ENCODE assay signal across 13 cellular contexts in genomic region chr22:43500792-43501785, GRCh38.
A peak's percentile ranks its signal among the peaks of the same experiment; 100 is the strongest.
DNase-seq lines count a peak whose midpoint lies in the region; ATAC-seq, FAIRE-seq and TF ChIP-seq lines count a peak whose summit lies in the region.
"Had no signal": no experiment of that assay in that cellular context is flagged by ENCODE, and none has a peak within 500 bp of the region (broad histone marks: within the 10 kb centered on the region; RNA-seq: fewer than 3 reads in every experiment).

No MANE protein-coding gene starts in this region.

- H3K27ac ChIP-seq in WERI-Rb-1 (peak overlapping the region; percentile 61), HepG2 (ENCODE audit: extremely low read length, insufficient read depth, low read length) (no peak overlapping the region)
- H3K27ac ChIP-seq: A549, C4-2B had no signal

- POLR2A ChIA-PET in HepG2 (lab: Yijun Ruan, JAX), result no interaction called here

- BruUV-seq in HepG2 (replicated peaks; lab: Mats Ljungman, UMichigan), result no TSS peak

- intact Hi-C loops in HepG2 (cut with micrococcal nuclease; ENCODE audit: unreplicated experiment), result no loop called here

- TF ChIP-seq POLR2A in HepG2 (IDR thresholded peaks at IDR 0.05; ENCODE audit: insufficient read depth in 1 of 2, low read depth in 2 of 2, low read length in 2 of 2), result no peak

- H3K4me1 Mint-ChIP-seq in chondrocyte (ENCODE audit: low read depth) (no peaks in the 10 kb centered on the region), T-helper 17 cell (no peaks in the 10 kb centered on the region)
- H3K4me1 Mint-ChIP-seq: CD4-positive, alpha-beta memory T cell had no signal

- H3K27me3 Mint-ChIP-seq in chondrocyte (ENCODE audit: low read depth) (peaks cover 2% of the 10 kb centered on the region), T-helper 17 cell (no peaks in the 10 kb centered on the region)
- H3K27me3 Mint-ChIP-seq: CD4-positive, alpha-beta memory T cell had no signal

- no peaks in the 10 kb centered on the region for H3K36me3 Mint-ChIP-seq in chondrocyte (ENCODE audit: low read depth)
- H3K36me3 Mint-ChIP-seq in T-helper 17 cell (ENCODE audit: low read depth), result no peaks in the 10 kb centered on the region
- H3K36me3 Mint-ChIP-seq: CD4-positive, alpha-beta memory T cell had no signal

- DNase-seq in WERI-Rb-1 (no peak), chondrocyte (ENCODE audit: low spot score) (peak; percentile 81), HepG2 (ENCODE audit: low spot score) (no peak), T-helper 17 cell (no peak)
- DNase-seq in stimulated activated CD4-positive, alpha-beta T cell treated with anti-CD3 and anti-CD28 coated beads, Interleukin-2, amount 100 ng/mL, for 48 hours, result no peak
- DNase-seq: BE2C; CD4-positive, alpha-beta memory T cell; IMR-90 had no signal

- in situ Hi-C loops in HepG2 (cut with HindIII; ENCODE audit: extremely low pct_ligation_motif_present, low pct_unique_long_range_greater_than_20kb), result no loop called here

- H3K9me3 ChIP-seq in WERI-Rb-1 (ENCODE audit: severe bottlenecking), result no peaks in the 10 kb centered on the region
- H3K9me3 ChIP-seq in HepG2 (ENCODE audit: low read length), result no peaks in the 10 kb centered on the region
- no peaks in the 10 kb centered on the region for H3K9me3 ChIP-seq in T-helper 17 cell (ENCODE audit: control insufficient read depth, low read length, poor library complexity, severe bottlenecking)
- H3K9me3 ChIP-seq: A549, BE2C had no signal

- H3K4me1 ChIP-seq in HepG2 (ENCODE audit: insufficient read depth, low read length), result no peaks in the 10 kb centered on the region
- H3K4me1 ChIP-seq: A549, BE2C had no signal

- H4K20me1 ChIP-seq in HepG2 (ENCODE audit: insufficient read depth, low read length), result no peaks in the 10 kb centered on the region

- H3K4me3 ChIP-seq in WERI-Rb-1 (ENCODE audit: low read depth, low read length) (no peak overlapping the region), HepG2 (replicated peaks in 1 of 3; ENCODE audit: insufficient read depth in 1 of 3, low read depth in 2 of 3, low read length in 3 of 3) (no peak overlapping the region)
- H3K4me3 ChIP-seq: A549 had no signal

- TF ChIP-seq EP300 in HepG2 (IDR thresholded peaks at IDR 0.05; ENCODE audit: low read depth in 2 of 2, low read length in 2 of 2), result no peak
- no peak for TF ChIP-seq EP300 in HepG2 (CRISPR knock-in tag; IDR thresholded peaks at IDR 0.05; ENCODE audit: borderline replicate concordance)

- no peaks in the 10 kb centered on the region for H3K9me3 Mint-ChIP-seq in chondrocyte (ENCODE audit: low read depth)
- H3K9me3 Mint-ChIP-seq: CD4-positive, alpha-beta memory T cell had no signal

- WGBS in HepG2 (ENCODE audit: low lambda C conversion rate), result 45% methylated on average over 18 of the region's 22 CpGs

- no peak for TF ChIP-seq CTCF in WERI-Rb-1 (IDR thresholded peaks at IDR 0.05; ENCODE audit: low read depth, low read length)
- no peak for TF ChIP-seq CTCF in chondrocyte (IDR thresholded peaks at IDR 0.05)
- no peak for TF ChIP-seq CTCF in HepG2 (CRISPR knock-in tag; IDR thresholded peaks at IDR 0.05)

- TF ChIP-seq RAD21 in HepG2 (CRISPR knock-in tag; IDR thresholded peaks at IDR 0.05), result no peak

- H3K27me3 ChIP-seq in WERI-Rb-1 (ENCODE audit: insufficient read depth, low read depth, severe bottlenecking) (no peaks in the 10 kb centered on the region), HepG2 (ENCODE audit: control insufficient read depth in 1 of 2, insufficient read depth in 2 of 2, low read length in 2 of 2) (no peaks in the 10 kb centered on the region)
- H3K27me3 ChIP-seq: BE2C had no signal

- no peak overlapping the region for H2AFZ ChIP-seq in HepG2 (ENCODE audit: low read length)

- FAIRE-seq in HepG2 (lab: Jason Lieb, UNC), result no peak
- FAIRE-seq: A549, H54 had no signal

- H3K4me3 Mint-ChIP-seq in chondrocyte (ENCODE audit: unreplicated experiment) (no peak overlapping the region), T-helper 17 cell (no peak overlapping the region)
- H3K4me3 Mint-ChIP-seq: CD4-positive, alpha-beta memory T cell had no signal

- H3K4me2 ChIP-seq in HepG2 (ENCODE audit: low read depth, low read length), result no peak overlapping the region
- H3K4me2 ChIP-seq: A549 had no signal

- H3K9ac ChIP-seq in HepG2 (ENCODE audit: insufficient read depth, low read depth, low read length), result no peak overlapping the region

- H3K27ac Mint-ChIP-seq in chondrocyte (ENCODE audit: unreplicated experiment) (no peak overlapping the region), T-helper 17 cell (no peak overlapping the region)
- H3K27ac Mint-ChIP-seq: CD4-positive, alpha-beta memory T cell had no signal

- CTCF ChIA-PET in HepG2 (lab: Yijun Ruan, JAX; ENCODE audit: low intra/inter-chr PET ratio, low total read pairs), result no interaction called here

- no peaks in the 10 kb centered on the region for H3K79me2 ChIP-seq in HepG2 (ENCODE audit: insufficient read depth, low read length)

- H3K36me3 ChIP-seq in WERI-Rb-1 (no peaks in the 10 kb centered on the region; the same call in 1 of the 2 replicates), HepG2 (replicated peaks in 1 of 2; ENCODE audit: control insufficient read depth in 1 of 2, insufficient read depth in 2 of 2, low read length in 2 of 2) (no peaks in the 10 kb centered on the region)
- H3K36me3 ChIP-seq: BE2C had no signal

- ATAC-seq in HepG2 (no peak), HG03175 (IDR thresholded peaks at IDR 0.05; ENCODE audit: unreplicated experiment) (no peak), T-helper 17 cell (no peak)
- ATAC-seq: HCT116 had no signal

TF ChIP-seq in HepG2, 621 proteins besides CTCF, POLR2A, EP300 and RAD21:
- TF ChIP-seq ZNF768 (CRISPR knock-in tag; IDR thresholded peaks at IDR 0.05), result peak; percentile 92
- TF ChIP-seq NR2F6 (IDR thresholded peaks at IDR 0.05), result no peak
- TF ChIP-seq NR2F6 (CRISPR knock-in tag; IDR thresholded peaks at IDR 0.05), result no peak
- TF ChIP-seq ISL2 (CRISPR knock-in tag; IDR thresholded peaks at IDR 0.05), result no peak
